28 cellular contexts compared by ENCODE assay signal in the genomic region with DNA sequence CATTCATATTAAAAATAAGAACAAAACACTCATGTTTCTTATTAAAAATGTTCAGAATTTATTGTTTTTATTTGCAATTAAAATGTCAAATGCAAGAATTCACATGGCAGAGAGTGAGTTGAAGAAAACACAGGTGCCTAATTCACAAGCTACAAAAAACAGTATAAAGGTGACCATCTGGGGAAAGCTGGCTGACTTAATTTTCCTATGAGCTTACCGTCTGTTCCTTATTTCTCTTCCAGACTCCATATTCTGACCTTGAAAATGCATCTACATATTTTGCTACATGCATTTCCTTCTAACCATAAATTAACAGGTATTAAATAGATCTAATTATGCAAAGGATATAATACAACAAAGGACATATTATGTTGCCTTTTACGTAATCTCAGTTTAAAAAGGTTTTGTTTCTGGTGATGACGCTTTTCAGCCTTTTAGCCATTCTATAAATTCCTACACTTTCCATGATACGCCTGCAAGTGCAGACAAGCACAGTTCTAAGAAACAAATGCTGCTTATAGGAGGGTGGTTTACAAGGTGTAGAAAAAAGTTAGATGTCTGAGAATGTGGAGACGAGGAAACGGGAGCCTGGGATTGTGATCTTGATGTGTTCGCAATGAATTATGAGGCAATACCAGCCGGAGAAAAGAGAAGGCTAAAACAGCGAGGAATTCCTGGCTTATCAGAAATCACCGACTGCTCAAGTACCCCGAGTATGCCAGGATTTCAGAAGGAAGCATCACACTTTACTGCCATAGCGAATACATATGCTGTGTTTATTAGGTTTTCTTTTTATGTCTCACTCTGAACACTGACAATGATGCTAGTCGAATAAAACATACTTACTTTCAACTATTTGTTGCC. TPM values are rescaled to one million over a fixed set of nuclear protein-coding genes. Genes with fewer than 3 reads are reported as not detected.
DNase-seq lines count a peak whose midpoint lies in the region; ATAC-seq and TF ChIP-seq lines count a peak whose summit lies in the region.
"Had no signal": no experiment of that assay in that cellular context is flagged by ENCODE, and none has a peak within 500 bp of the region (broad histone marks: within the 10 kb centered on the region; RNA-seq: fewer than 3 reads in every experiment).

No MANE protein-coding gene starts in this region.

- H3F3A ChIP-seq in smooth muscle cell (ENCODE audit: low read depth): no peaks in the 10 kb centered on the region

- H3K4me2 ChIP-seq in mammary epithelial cell (ENCODE audit: insufficient read depth, low read depth, low read length) (peak overlapping the region; percentile 32), hepatocyte (peak overlapping the region; percentile 47), smooth muscle cell (peak overlapping the region; percentile 75)
- H3K4me2 ChIP-seq: neural progenitor cell had no signal

- H3K36me3 ChIP-seq in mammary epithelial cell (ENCODE audit: insufficient read depth, low read length): no peaks in the 10 kb centered on the region
- no peaks in the 10 kb centered on the region for H3K36me3 ChIP-seq in hepatocyte (replicated peaks; ENCODE audit: insufficient read depth, low read depth)
- H3K36me3 ChIP-seq in smooth muscle cell (ENCODE audit: low read depth): no peaks in the 10 kb centered on the region
- H3K36me3 ChIP-seq: breast epithelium, gastrocnemius medialis, neural progenitor cell, sigmoid colon had no signal

- H3K27ac Mint-ChIP-seq in MCF 10A (ENCODE audit: low read depth, unreplicated experiment): no peak overlapping the region
- peak overlapping the region; percentile 26; the same call in 1 of the 2 replicates for H3K27ac Mint-ChIP-seq in WTC11
- H3K27ac Mint-ChIP-seq in stimulated activated memory B cell treated with anti-CD40 and anti-IgM and Interleukin-4, amounts not matched to agents 10 μg/mL and 1 μg/mL and 100 μg/mL, for 72 hours: no peak overlapping the region
- H3K27ac Mint-ChIP-seq: activated CD8-positive, alpha-beta memory T cell treated with anti-CD3 and anti-CD28 coated beads, Interleukin-2, amount 10 ng/mL, durations not matched to agents 7 days and 5 days; activated naive CD4-positive, alpha-beta T cell treated with anti-CD3 and anti-CD28 coated beads for 36 hours; activated T-cell treated with anti-CD3 and anti-CD28 coated beads, Interleukin-2, amount 50 U/mL, for 72 hours; effector memory CD8-positive, alpha-beta T cell; HFFc6; immature natural killer cell; neural progenitor cell had no signal

- POLR2A ChIA-PET in MCF 10A (lab: Yijun Ruan, JAX): no interaction called here
- POLR2A ChIA-PET in WTC11 (lab: Charles Lee): no interaction called here

- no peaks in the 10 kb centered on the region for H3K9me2 ChIP-seq in hepatocyte (replicated peaks; ENCODE audit: insufficient read depth)

- H3K36me3 Mint-ChIP-seq in MCF 10A (ENCODE audit: insufficient read depth, unreplicated experiment) (no peaks in the 10 kb centered on the region), WTC11 (no peaks in the 10 kb centered on the region)
- H3K36me3 Mint-ChIP-seq in stimulated activated memory B cell treated with anti-CD40 and anti-IgM and Interleukin-4, amounts not matched to agents 10 μg/mL and 1 μg/mL and 100 μg/mL, for 72 hours: no peaks in the 10 kb centered on the region
- H3K36me3 Mint-ChIP-seq: activated CD8-positive, alpha-beta memory T cell treated with anti-CD3 and anti-CD28 coated beads, Interleukin-2, amount 10 ng/mL, durations not matched to agents 7 days and 5 days; immature natural killer cell; neural progenitor cell had no signal

- H2AFZ ChIP-seq in mammary epithelial cell (ENCODE audit: low read depth, low read length): peak overlapping the region; percentile 41
- peak overlapping the region; percentile 14 for H2AFZ ChIP-seq in hepatocyte
- peak overlapping the region; percentile 63 for H2AFZ ChIP-seq in smooth muscle cell (ENCODE audit: low read depth)
- H2AFZ ChIP-seq: neural progenitor cell had no signal

- no peak for TF ChIP-seq CTCF in mammary epithelial cell (conservative IDR thresholded peaks at IDR 0.05 in 1 of 2, IDR thresholded peaks at IDR 0.05 in 1 of 2; ENCODE audit: extremely low read depth in 1 of 2, insufficient read depth in 1 of 2, low read depth in 1 of 2, low read length in 2 of 2)
- TF ChIP-seq CTCF in MCF 10A (IDR thresholded peaks at IDR 0.05; ENCODE audit: unreplicated experiment): no peak
- no peak for TF ChIP-seq CTCF in WTC11 (IDR thresholded peaks at IDR 0.05)
- TF ChIP-seq CTCF in hepatocyte (IDR thresholded peaks at IDR 0.05; ENCODE audit: poor library complexity): no peak
- TF ChIP-seq CTCF in smooth muscle cell (IDR thresholded peaks at IDR 0.05; ENCODE audit: borderline replicate concordance, insufficient read depth, poor library complexity, severe bottlenecking): no peak

- WGBS in mammary epithelial cell (ENCODE audit: low coverage, missing lambda C conversion rate): 9% methylated on average over 13 of the region's 13 CpGs
- WGBS in hepatocyte (ENCODE audit: low lambda C conversion rate, missing lambda C conversion rate): 48% methylated on average over 13 of the region's 13 CpGs
- WGBS in smooth muscle cell (ENCODE audit: low lambda C conversion rate): 38% methylated on average over 13 of the region's 13 CpGs

- H3K9me3 ChIP-seq in mammary epithelial cell (replicated peaks; ENCODE audit: insufficient read depth, low read length) (no peaks in the 10 kb centered on the region), hepatocyte (ENCODE audit: low read depth) (no peaks in the 10 kb centered on the region), smooth muscle cell (replicated peaks; ENCODE audit: low read depth) (no peaks in the 10 kb centered on the region)
- H3K9me3 ChIP-seq: breast epithelium, gastrocnemius medialis, sigmoid colon, testis had no signal

- H3K9me3 Mint-ChIP-seq in MCF 10A (ENCODE audit: unreplicated experiment) (no peaks in the 10 kb centered on the region), WTC11 (peaks cover 7% of the 10 kb centered on the region)
- H3K9me3 Mint-ChIP-seq in stimulated activated memory B cell treated with anti-CD40 and anti-IgM and Interleukin-4, amounts not matched to agents 10 μg/mL and 1 μg/mL and 100 μg/mL, for 72 hours: peaks cover 7% of the 10 kb centered on the region
- H3K9me3 Mint-ChIP-seq: HFFc6, neural progenitor cell had no signal

- in situ Hi-C loops in mammary epithelial cell (cut with MboI; ENCODE audit: low sequenced_read_pairs in 2 of 2): no loop called here

- H3K27me3 ChIP-seq in mammary epithelial cell (ENCODE audit: insufficient read depth, low read length) (no peaks in the 10 kb centered on the region), hepatocyte (no peaks in the 10 kb centered on the region), smooth muscle cell (ENCODE audit: low read depth) (no peaks in the 10 kb centered on the region)
- H3K27me3 ChIP-seq: breast epithelium, gastrocnemius medialis, neural progenitor cell, sigmoid colon, testis had no signal

- H3K9ac ChIP-seq in mammary epithelial cell (ENCODE audit: insufficient read depth, low read length) (no peak overlapping the region), smooth muscle cell (ENCODE audit: low read depth) (no peak overlapping the region)
- H3K9ac ChIP-seq: neural progenitor cell had no signal

- H3K79me2 ChIP-seq in mammary epithelial cell (ENCODE audit: insufficient read depth, low read length) (no peaks in the 10 kb centered on the region), hepatocyte (no peaks in the 10 kb centered on the region), smooth muscle cell (ENCODE audit: low read depth) (no peaks in the 10 kb centered on the region)

- no peaks in the 10 kb centered on the region for H4K20me1 ChIP-seq in mammary epithelial cell (ENCODE audit: insufficient read depth, low read length)
- H4K20me1 ChIP-seq in hepatocyte (ENCODE audit: insufficient read depth, poor library complexity, severe bottlenecking): no peaks in the 10 kb centered on the region
- H4K20me1 ChIP-seq in smooth muscle cell (ENCODE audit: low read depth): no peaks in the 10 kb centered on the region

- H3K4me3 ChIP-seq in mammary epithelial cell (replicated peaks in 1 of 3; ENCODE audit: insufficient read depth in 1 of 3, low read depth in 2 of 3, low read length in 3 of 3): no peak overlapping the region
- H3K4me3 ChIP-seq in hepatocyte: no peak overlapping the region
- H3K4me3 ChIP-seq in smooth muscle cell: peak overlapping the region; percentile 12
- H3K4me3 ChIP-seq: breast epithelium, coronary artery, gastrocnemius medialis, neural progenitor cell, sigmoid colon, testis had no signal

- H3K27ac ChIP-seq in mammary epithelial cell (ENCODE audit: insufficient read depth, low read depth, low read length) (no peak overlapping the region), hepatocyte (no peak overlapping the region), smooth muscle cell (ENCODE audit: low read depth) (no peak overlapping the region)
- H3K27ac ChIP-seq: breast epithelium, coronary artery, gastrocnemius medialis, neural progenitor cell, sigmoid colon, testis had no signal

- H3K27me3 Mint-ChIP-seq in MCF 10A (ENCODE audit: insufficient read depth, unreplicated experiment): peaks cover 37% of the 10 kb centered on the region
- H3K27me3 Mint-ChIP-seq in WTC11 (ENCODE audit: low read depth): no peaks in the 10 kb centered on the region
- no peaks in the 10 kb centered on the region for H3K27me3 Mint-ChIP-seq in stimulated activated memory B cell treated with anti-CD40 and anti-IgM and Interleukin-4, amounts not matched to agents 10 μg/mL and 1 μg/mL and 100 μg/mL, for 72 hours
- H3K27me3 Mint-ChIP-seq: activated CD8-positive, alpha-beta memory T cell treated with anti-CD3 and anti-CD28 coated beads, Interleukin-2, amount 10 ng/mL, durations not matched to agents 7 days and 5 days; effector memory CD8-positive, alpha-beta T cell had no signal

- H3K4me1 ChIP-seq in mammary epithelial cell (ENCODE audit: insufficient read depth, low read length): no peaks in the 10 kb centered on the region
- no peaks in the 10 kb centered on the region for H3K4me1 ChIP-seq in hepatocyte (ENCODE audit: insufficient read depth)
- H3K4me1 ChIP-seq in smooth muscle cell (ENCODE audit: low read depth): no peaks in the 10 kb centered on the region
- H3K4me1 ChIP-seq: breast epithelium, gastrocnemius medialis, neural progenitor cell, sigmoid colon, testis had no signal

- DNase-seq in mammary epithelial cell (peak; percentile 26), MCF 10A (ENCODE audit: unreplicated experiment) (no peak), WTC11 (ENCODE audit: low spot score) (no peak), hepatocyte (ENCODE audit: low spot score) (no peak), smooth muscle cell (lab: John Stamatoyannopoulos, UW; ENCODE audit: unreplicated experiment) (no peak), GM19240 (ENCODE audit: insufficient read length, low spot score) (no peak)
- DNase-seq: activated CD4-positive, CD25-positive, alpha-beta regulatory T cell; activated CD8-positive, alpha-beta memory T cell treated with anti-CD3 and anti-CD28 coated beads, Interleukin-2, amount 10 ng/mL, durations not matched to agents 7 days and 5 days; activated naive CD4-positive, alpha-beta T cell treated with anti-CD3 and anti-CD28 coated beads for 36 hours; activated T-cell treated with anti-CD3 and anti-CD28 coated beads, Interleukin-2, amount 50 U/mL, for 72 hours; amygdala; effector memory CD8-positive, alpha-beta T cell; gastrocnemius medialis; HFFc6; hypothalamus; immature natural killer cell; PC-3; SIG-M5; sigmoid colon; stimulated activated naive CD4-positive, alpha-beta T cell treated with Interleukin-2 at 50 U/mL for 16 hours; testis had no signal

- ATAC-seq in WTC11: no peak
- no peak for ATAC-seq in stimulated activated memory B cell treated with anti-CD40 and anti-IgM and Interleukin-4, amounts not matched to agents 10 μg/mL and 1 μg/mL and 100 μg/mL, for 72 hours
- ATAC-seq in HG03175 (IDR thresholded peaks at IDR 0.05; ENCODE audit: unreplicated experiment): no peak
- ATAC-seq: activated CD8-positive, alpha-beta memory T cell treated with anti-CD3 and anti-CD28 coated beads, Interleukin-2, amount 10 ng/mL, durations not matched to agents 7 days and 5 days; activated T-cell treated with anti-CD3 and anti-CD28 coated beads, Interleukin-2, amount 50 U/mL, for 72 hours; effector memory CD8-positive, alpha-beta T cell; esophagus mucosa; gastrocnemius medialis; HepG2; PC-3 had no signal

- H3K4me1 Mint-ChIP-seq in MCF 10A (ENCODE audit: insufficient read depth, unreplicated experiment): no peaks in the 10 kb centered on the region
- H3K4me1 Mint-ChIP-seq in WTC11: peaks cover 5% of the 10 kb centered on the region
- no peaks in the 10 kb centered on the region for H3K4me1 Mint-ChIP-seq in stimulated activated memory B cell treated with anti-CD40 and anti-IgM and Interleukin-4, amounts not matched to agents 10 μg/mL and 1 μg/mL and 100 μg/mL, for 72 hours
- H3K4me1 Mint-ChIP-seq: activated CD8-positive, alpha-beta memory T cell treated with anti-CD3 and anti-CD28 coated beads, Interleukin-2, amount 10 ng/mL, durations not matched to agents 7 days and 5 days; immature natural killer cell; neural progenitor cell had no signal

- BruUV-seq in mammary epithelial cell (replicated peaks; lab: Mats Ljungman, UMichigan) (no TSS peak), MCF 10A (replicated peaks; lab: Mats Ljungman, UMichigan) (no TSS peak)

- intact Hi-C loops in mammary epithelial cell (cut with micrococcal nuclease): no loop called here
- intact Hi-C loops in MCF 10A (cut with micrococcal nuclease): no loop called here

- dilution Hi-C loops in mammary epithelial cell (cut with HindIII; ENCODE audit: low sequenced_read_pairs): no loop called here

- CTCF ChIA-PET in mammary epithelial cell (lab: Charles Lee; ENCODE audit: low non-redundant PET): no interaction called here
- CTCF ChIA-PET in MCF 10A (lab: Yijun Ruan, JAX): no interaction called here
- CTCF ChIA-PET in WTC11 (lab: Charles Lee): no interaction called here

- H3K4me3 Mint-ChIP-seq in MCF 10A (ENCODE audit: unreplicated experiment): no peak overlapping the region
- H3K4me3 Mint-ChIP-seq in WTC11: no peak overlapping the region
- H3K4me3 Mint-ChIP-seq in stimulated activated memory B cell treated with anti-CD40 and anti-IgM and Interleukin-4, amounts not matched to agents 10 μg/mL and 1 μg/mL and 100 μg/mL, for 72 hours: no peak overlapping the region
- H3K4me3 Mint-ChIP-seq: activated CD8-positive, alpha-beta memory T cell treated with anti-CD3 and anti-CD28 coated beads, Interleukin-2, amount 10 ng/mL, durations not matched to agents 7 days and 5 days; activated naive CD4-positive, alpha-beta T cell treated with anti-CD3 and anti-CD28 coated beads for 36 hours; activated T-cell treated with anti-CD3 and anti-CD28 coated beads, Interleukin-2, amount 50 U/mL, for 72 hours; effector memory CD8-positive, alpha-beta T cell; HFFc6; immature natural killer cell; neural progenitor cell had no signal

RNA-seq across cellular contexts. Expression of gene LIN7A, which starts 24.6 kb away (rescaled TPM):
- total RNA-seq in mammary epithelial cell (under 1 TPM in 1 of 2 donors, not detected in 1; under 0.01 TPM), MCF 10A (2022) (not detected in 2 replicates), WTC11 (2021) (8.3 to 8.6 TPM (median 8.5 TPM) in 3 replicates), hepatocyte (9.9 and 11.8 TPM in 2 replicates), smooth muscle cell (3.2 and 3.8 TPM in 2 replicates)
- polyA plus RNA-seq in mammary epithelial cell (not detected), hepatocyte (3.0 and 5.2 TPM in 2 replicates), smooth muscle cell (2.0 and 2.2 TPM in 2 replicates)
- not detected for polyA minus RNA-seq in mammary epithelial cell
- total RNA-seq: activated naive CD4-positive, alpha-beta T cell treated with anti-CD3 and anti-CD28 coated beads for 36 hours; activated T-cell treated with anti-CD3 and anti-CD28 coated beads, Interleukin-2, amount 50 U/mL, for 72 hours; PC-3 had no signal
